Comparison of ENCODE assay signal across 8 cellular contexts in the genomic region with DNA sequence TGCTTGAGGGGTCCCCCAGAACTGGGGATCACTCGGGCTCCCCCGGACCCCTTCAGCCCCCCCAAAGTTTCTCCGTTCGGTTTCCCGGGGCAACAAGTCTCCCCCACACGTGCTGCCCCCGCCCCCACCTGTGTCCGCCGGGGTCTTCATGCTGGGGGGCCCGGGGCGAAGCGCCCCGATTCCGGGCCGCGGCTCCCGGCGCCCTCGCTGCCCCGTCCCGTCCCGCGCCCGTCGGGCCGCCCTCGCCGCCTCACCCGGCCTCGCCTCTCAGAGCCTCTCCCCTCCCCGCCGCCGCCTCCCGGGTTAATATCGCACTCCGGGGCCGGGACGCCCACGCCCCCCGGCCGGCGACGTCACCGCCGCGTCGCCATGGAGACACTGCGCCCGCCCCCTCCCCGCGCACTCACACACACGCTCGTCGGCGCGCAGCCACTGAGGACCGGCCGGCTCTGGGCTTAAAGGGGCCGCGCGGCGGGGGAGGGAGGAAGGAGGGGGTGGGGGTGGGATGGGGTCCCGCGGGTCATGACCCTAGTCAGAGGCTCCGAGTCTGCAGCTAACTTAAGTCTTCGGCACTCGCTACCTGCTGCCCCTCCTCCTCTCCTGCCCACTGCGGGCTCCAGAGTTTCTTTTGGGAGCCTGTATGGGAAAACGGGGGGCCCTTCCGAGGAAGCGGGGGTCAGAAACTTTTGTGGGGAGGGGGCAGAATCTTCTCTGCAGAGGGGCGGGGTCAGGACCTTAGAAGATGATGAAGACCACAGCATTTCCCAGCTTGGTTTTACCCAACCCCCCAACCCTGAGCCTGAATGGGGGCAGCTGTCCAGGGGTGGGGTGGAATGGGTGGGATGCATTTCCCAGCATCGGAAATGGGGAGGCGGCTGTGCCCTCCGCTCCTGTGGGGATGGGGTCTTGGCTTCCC. TPM values are rescaled to one million over a fixed set of nuclear protein-coding genes. Genes with fewer than 3 reads are reported as not detected.
A peak's percentile ranks its signal among the peaks of the same experiment; 100 is the strongest.
DNase-seq lines count a peak whose midpoint lies in the region; ATAC-seq and TF ChIP-seq lines count a peak whose summit lies in the region.

ERF (minus strand) TSS at position 279 of the 916 bp plus-strand sequence; CDS start at position 150, 129 bp downstream.

- DNase-seq in C1 segment of cervical spinal cord (lab: John Stamatoyannopoulos, UW) (peak; percentile 59 to 95 (median 87)), HUDEP-2 (lab: John Stamatoyannopoulos, UW; ENCODE audit: unreplicated experiment in 76 of 76) (peak in 75 of 76 experiments; percentile 42 to 96 (median 91)), activated T-cell treated with anti-CD3 and anti-CD28 coated beads for 24 hours (ENCODE audit: low read depth) (peak; percentile 89), epithelial cell of esophagus (ENCODE audit: low read depth) (peak; percentile 95), mucosa of descending colon (peak; percentile 96 to 98 (median 96))
- peak; percentile 84 to 88 for DNase-seq in stimulated activated CD8-positive, alpha-beta memory T cell treated with anti-CD3 and anti-CD28 coated beads, Interleukin-4, amount 100 ng/mL, for 1 hour (ENCODE audit: low read depth in 2 of 2, low spot score in 1 of 2)

- H3K79me2 ChIP-seq in OCI-LY3 (ENCODE audit: low read length): peaks cover 44% of the 10 kb centered on the region

- H3K4me2 ChIP-seq in OCI-LY3 (ENCODE audit: low read length): peak within 1 kb of the TSS; percentile 96

- peaks cover 24% of the 10 kb centered on the region for H4K20me1 ChIP-seq in OCI-LY3 (ENCODE audit: insufficient read depth, low read length)

- H2AFZ ChIP-seq in OCI-LY3 (ENCODE audit: low read depth, low read length): peak within 1 kb of the TSS; percentile 63

- H3K4me1 ChIP-seq in OCI-LY3 (ENCODE audit: low read length) (peaks cover 17% of the 10 kb centered on the region), mucosa of descending colon (ENCODE audit: low read depth) (peaks cover 13% of the 10 kb centered on the region)

- H3K9me3 ChIP-seq in OCI-LY3 (ENCODE audit: insufficient read depth, low read length): no peaks in the 10 kb centered on the region
- H3K9me3 ChIP-seq in mucosa of descending colon: no peaks in the 10 kb centered on the region

- peak within 1 kb of the TSS; percentile 93 for H3K4me3 ChIP-seq in OCI-LY3 (ENCODE audit: low read length)
- peak within 1 kb of the TSS; percentile 94 for H3K4me3 ChIP-seq in epithelial cell of esophagus (ENCODE audit: low read length)
- peak within 1 kb of the TSS; percentile 94 for H3K4me3 ChIP-seq in mucosa of descending colon

- H3K27me3 ChIP-seq in OCI-LY3 (ENCODE audit: low read depth, low read length): peaks cover 11% of the 10 kb centered on the region; the same call in 1 of the 2 replicates

- peaks cover 2% of the 10 kb centered on the region for H3K36me3 ChIP-seq in OCI-LY3 (replicated peaks; ENCODE audit: low read depth, low read length)
- no peaks in the 10 kb centered on the region for H3K36me3 ChIP-seq in mucosa of descending colon (ENCODE audit: low read depth)

- ATAC-seq in GM19395 (IDR thresholded peaks at IDR 0.05; ENCODE audit: unreplicated experiment): peak; percentile 55
- peak; percentile 89 for ATAC-seq in mucosa of descending colon

- TF ChIP-seq CTCF in OCI-LY3 (IDR thresholded peaks at IDR 0.05; ENCODE audit: low read depth, low read length) (no peak), epithelial cell of esophagus (IDR thresholded peaks at IDR 0.05; ENCODE audit: insufficient read depth, low read depth, low read length, missing control alignments) (no peak), mucosa of descending colon (IDR thresholded peaks at IDR 0.05) (no peak)

- intact Hi-C loops in mucosa of descending colon (cut with DNase I, micrococcal nuclease): no loop called here

- peak within 1 kb of the TSS; percentile 83 for H3K27ac ChIP-seq in OCI-LY3 (ENCODE audit: low read length)

- H3K9ac ChIP-seq in OCI-LY3 (ENCODE audit: low read length): peak within 1 kb of the TSS; percentile 96

RNA-seq across cellular contexts. Expression of gene ERF, which starts in this region (rescaled TPM):
- total RNA-seq in mucosa of descending colon: 10 to 100 TPM; 35.7 to 75.2 (median 42.0) TPM

Comparison
In these comparisons a context has a peak if more than half of its experiments do, and no peak if none do; other contexts are left out.
1. Peak in every context shown above with its lines: DNase-seq, ATAC-seq, H3K4me3 ChIP-seq and H3K27ac ChIP-seq.